17 cellular contexts compared by ENCODE assay signal in genomic region chr1:18884727-18885126, GRCh38. TPM values are rescaled to one million over a fixed set of nuclear protein-coding genes. Genes with fewer than 3 reads are reported as not detected.
"Had no signal": no experiment of that assay in that cellular context is flagged by ENCODE, and none has a peak within 500 bp of the region (broad histone marks: within the 10 kb centered on the region; RNA-seq: fewer than 3 reads in every experiment).

No MANE protein-coding gene starts in this region.

- H3K27ac ChIP-seq: epithelial cell of prostate, esophagus muscularis mucosa, sigmoid colon, skin epidermis, stomach, thoracic aorta, transverse colon had no signal

- H3K27me3 Mint-ChIP-seq: dendritic cell treated with granulocyte-macrophage colony-stimulating factor and Interleukin-4, amounts not matched to agents 40 ng/mL and 50 ng/mL, for 4 days; effector memory CD8-positive, alpha-beta T cell; natural killer cell treated with Interleukin-12 subunit alpha and Interleukin-12 subunit beta and Interleukin-15 and Interleukin-18, amount 100 ng/mL, for 72 hours had no signal

- H3K4me1 ChIP-seq: esophagus muscularis mucosa, sigmoid colon, stomach, transverse colon had no signal

- H3K4me3 ChIP-seq: esophagus muscularis mucosa, lung, psoas muscle, sigmoid colon, skin epidermis, stomach, thoracic aorta, transverse colon had no signal

- H3K9me3 ChIP-seq: esophagus muscularis mucosa, psoas muscle, sigmoid colon, stomach, thoracic aorta, transverse colon had no signal

- H3K4me1 Mint-ChIP-seq: immature natural killer cell had no signal

- H3K36me3 ChIP-seq: thoracic aorta, transverse colon had no signal

- H3K27me3 ChIP-seq: esophagus muscularis mucosa, sigmoid colon, stomach, transverse colon had no signal

- H3K27ac Mint-ChIP-seq: dendritic cell treated with granulocyte-macrophage colony-stimulating factor and Interleukin-4, amounts not matched to agents 40 ng/mL and 50 ng/mL, for 4 days; immature natural killer cell had no signal

- H3K9me3 Mint-ChIP-seq: dendritic cell treated with granulocyte-macrophage colony-stimulating factor and Interleukin-4, amounts not matched to agents 40 ng/mL and 50 ng/mL, for 4 days; effector memory CD8-positive, alpha-beta T cell; immature natural killer cell; natural killer cell treated with Interleukin-12 subunit alpha and Interleukin-12 subunit beta and Interleukin-15 and Interleukin-18, amount 100 ng/mL, for 72 hours had no signal

- H3K4me3 Mint-ChIP-seq: dendritic cell treated with granulocyte-macrophage colony-stimulating factor and Interleukin-4, amounts not matched to agents 40 ng/mL and 50 ng/mL, for 4 days; effector memory CD8-positive, alpha-beta T cell; immature natural killer cell; natural killer cell treated with Interleukin-12 subunit alpha and Interleukin-12 subunit beta and Interleukin-15 and Interleukin-18, amount 100 ng/mL, for 72 hours had no signal

- H3K36me3 Mint-ChIP-seq: immature natural killer cell; natural killer cell treated with Interleukin-12 subunit alpha and Interleukin-12 subunit beta and Interleukin-15 and Interleukin-18, amount 100 ng/mL, for 72 hours had no signal

RNA-seq across cellular contexts. Expression of gene TAS1R2, which starts 25.3 kb away (rescaled TPM):
- total RNA-seq: esophagus muscularis mucosa; fibroblast of villous mesenchyme; left ventricle myocardium superior; lung; natural killer cell treated with Interleukin-12 subunit alpha and Interleukin-12 subunit beta and Interleukin-15 and Interleukin-18, amount 100 ng/mL, for 72 hours; omental fat pad; psoas muscle; sigmoid colon; thoracic aorta; transverse colon; urinary bladder had no signal
